In genomic region chr11:115895594-115895993, GRCh38 we compare ENCODE assay signal across 15 cellular contexts.
DNase-seq lines count a peak whose midpoint lies in the region; ATAC-seq, FAIRE-seq and TF ChIP-seq lines count a peak whose summit lies in the region.
"Had no signal": no experiment of that assay in that cellular context is flagged by ENCODE, and none has a peak within 500 bp of the region (broad histone marks: within the 10 kb centered on the region; RNA-seq: fewer than 3 reads in every experiment).

No MANE protein-coding gene starts in this region.

- no peak for TF ChIP-seq POLR2A in K562 (conservative IDR thresholded peaks at IDR 0.05)

- no peak for TF ChIP-seq CTCF in K562 (IDR thresholded peaks at IDR 0.05 in 2 of 3, conservative IDR thresholded peaks at IDR 0.05 in 1 of 3; ENCODE audit: insufficient read depth in 2 of 3, low read depth in 1 of 3, low read length in 3 of 3)
- TF ChIP-seq CTCF in heart right ventricle (IDR thresholded peaks at IDR 0.05) = no peak

- H3K4me3 ChIP-seq in K562 (no peak overlapping the region), heart right ventricle (no peak overlapping the region)
- H3K4me3 ChIP-seq: GM23248 had no signal

- H3K9me1 ChIP-seq in K562 (ENCODE audit: control insufficient read depth, insufficient read depth, low read length) = no peaks in the 10 kb centered on the region

- POLR2A ChIA-PET in K562 (lab: Yijun Ruan, JAX) = interaction anchor here (0.7 kb wide), 1 partner anchor 8 kb away, joined by 3 read pairs; no protein-coding TSS in a partner anchor

- CTCF ChIA-PET in K562 (lab: Yijun Ruan, JAX; ENCODE audit: low intra/inter-chr PET ratio) = no interaction called here

- H3K79me2 ChIP-seq in K562 (ENCODE audit: control insufficient read depth, insufficient read depth, low read length) = no peaks in the 10 kb centered on the region

- ATAC-seq in K562 (no peak), heart right ventricle (no peak), GM21390 (IDR thresholded peaks at IDR 0.05; ENCODE audit: unreplicated experiment) (no peak)
- ATAC-seq: HCT116 had no signal

- H3K36me3 ChIP-seq in K562 (ENCODE audit: control insufficient read depth, insufficient read depth, low read length) (no peaks in the 10 kb centered on the region), heart right ventricle (no peaks in the 10 kb centered on the region)

- H3K27me3 ChIP-seq in K562 (ENCODE audit: control insufficient read depth in 2 of 2, insufficient read depth in 2 of 2, low read length in 2 of 2) = no peaks in the 10 kb centered on the region
- peaks cover 0 to 3% (median 0%) of the 10 kb centered on the region in 7 donors for H3K27me3 ChIP-seq in heart right ventricle

- H4K20me1 ChIP-seq in K562 (replicated peaks; ENCODE audit: control insufficient read depth, insufficient read depth, low read length) = no peaks in the 10 kb centered on the region

- intact Hi-C loops in K562 (cut with micrococcal nuclease) = no loop called here
- intact Hi-C loops in heart right ventricle (cut with DNase I) = loop anchor here in 1 of 10 donors (10.0 kb wide), 1 partner anchor 101 kb away; no protein-coding TSS in a partner anchor

- H3K4me1 ChIP-seq in K562 (replicated peaks in 1 of 2; ENCODE audit: control insufficient read depth in 2 of 2, insufficient read depth in 2 of 2, low read length in 2 of 2) (no peaks in the 10 kb centered on the region), heart right ventricle (no peaks in the 10 kb centered on the region)

- WGBS in K562 (ENCODE audit: insufficient coverage, low coverage, missing lambda C conversion rate) = 0% methylated on average over 1 of the region's 1 CpG
- 94 to 97% methylated on average over 1 of the region's 1 CpG for WGBS in heart right ventricle, 2 donors

- H3K4me2 ChIP-seq in K562 (ENCODE audit: insufficient read depth, low read length) = no peak overlapping the region

- H2AFZ ChIP-seq in K562 (ENCODE audit: low read depth, low read length) = no peak overlapping the region
- H2AFZ ChIP-seq: GM23248 had no signal

- no peak for TF ChIP-seq RAD21 in K562 (CRISPR knock-in tag; conservative IDR thresholded peaks at IDR 0.05 in 1 of 2, IDR thresholded peaks at IDR 0.05 in 1 of 2)

- DNase-seq in DMS53 treated with DMSO at 0.1 percent for 48 hours (lab: John Stamatoyannopoulos, UW; ENCODE audit: unreplicated experiment) (peak; percentile 40), M059J (ENCODE audit: low read depth) (peak; percentile 65), K562 (ENCODE audit: extremely low read depth in 1 of 4, low spot score in 3 of 4) (no peak), kidney tubule cell (ENCODE audit: low spot score) (peak; percentile 75), heart right ventricle (no peak)
- DNase-seq in activated CD4-positive, alpha-beta T cell treated with anti-CD3 and anti-CD28 coated beads for 48 hours = no peak
- DNase-seq: C1 segment of cervical spinal cord; CD4-positive, alpha-beta T cell; DND-41; GDM1; GM23248 had no signal

- no TSS peak for BruUV-seq in K562 (replicated peaks; lab: Mats Ljungman, UMichigan)

- no peak overlapping the region for H3K9ac ChIP-seq in K562 (ENCODE audit: insufficient read depth in 1 of 2, low read depth in 2 of 2, low read length in 2 of 2)
- H3K9ac ChIP-seq: GM23248 had no signal

- in situ Hi-C loops in K562 (cut with MboI) = no loop called here

- no peak for TF ChIP-seq EP300 in K562 (IDR thresholded peaks at IDR 0.05; ENCODE audit: low read length)

- H3K27ac ChIP-seq in K562 (ENCODE audit: extremely low read depth, low read depth, low read length) (no peak overlapping the region), heart right ventricle (no peak overlapping the region)
- H3K27ac ChIP-seq: GM23248 had no signal

- H3K9me3 ChIP-seq in K562 (replicated peaks; ENCODE audit: control insufficient read depth, insufficient read depth, low read depth, low read length) = no peaks in the 10 kb centered on the region
- no peaks in the 10 kb centered on the region for H3K9me3 ChIP-seq in heart right ventricle

- FAIRE-seq in K562 (lab: Jason Lieb, UNC) = no peak
- FAIRE-seq: A204.1, H54 had no signal

TF ChIP-seq in K562, 482 proteins besides CTCF, POLR2A, EP300 and RAD21:
- TF ChIP-seq MEIS2 (IDR thresholded peaks at IDR 0.05; ENCODE audit: partially characterized antibody) (peak; percentile 58), YY1 (IDR thresholded peaks at IDR 0.05; ENCODE audit: borderline replicate concordance in 1 of 3, control insufficient read depth in 1 of 3, extremely low read depth in 1 of 3, insufficient read depth in 3 of 3, insufficient read length in 1 of 3, insufficient replicate concordance in 2 of 3, low read depth in 1 of 3, low read length in 2 of 3) (no peak)

Comparison
In these comparisons a context has a peak if more than half of its experiments do, and no peak if none do; other contexts are left out.
1. DNase-seq: peak in DMS53 treated with DMSO at 0.1 percent for 48 hours (single experiment), M059J (single experiment) and kidney tubule cell (single experiment); none in K562 (0 of 4), heart right ventricle (0 of 2) and activated CD4-positive, alpha-beta T cell treated with anti-CD3 and anti-CD28 coated beads for 48 hours (single experiment).